In genomic region chr13:32019612-32020233, GRCh38 we compare ENCODE assay signal across 7 cellular contexts. TPM values are rescaled to one million over a fixed set of nuclear protein-coding genes. Genes with fewer than 3 reads are reported as not detected.
DNase-seq lines count a peak whose midpoint lies in the region; TF ChIP-seq lines count a peak whose summit lies in the region.

No MANE protein-coding gene starts in this region.

- TF ChIP-seq POLR2A in erythroblast (IDR thresholded peaks at IDR 0.05; ENCODE audit: low read length) = no peak

- no peak overlapping the region for H3K27ac ChIP-seq in SK-N-MC

- H3K36me3 ChIP-seq in SK-N-MC (ENCODE audit: insufficient read depth, low read length) = no peaks in the 10 kb centered on the region

- DNase-seq in ELR (ENCODE audit: low read depth) (peak; percentile 60), GM19240 (ENCODE audit: insufficient read length, low spot score) (peak; percentile 36), KG1 (lab: John Stamatoyannopoulos, UW) (peak; percentile 50), SK-N-MC (ENCODE audit: low read depth, low spot score) (peak; percentile 34), erythroblast (lab: John Stamatoyannopoulos, UW) (peak; percentile 44 to 59), myocyte (ENCODE audit: low read depth) (peak; percentile 69), occipital lobe (lab: John Stamatoyannopoulos, UW) (no peak)

- no peak overlapping the region for H3K4me3 ChIP-seq in SK-N-MC

- no peak overlapping the region for H3K9ac ChIP-seq in SK-N-MC (ENCODE audit: insufficient read length)

- H3K9me3 ChIP-seq in SK-N-MC (ENCODE audit: low read depth, low read length) = no peaks in the 10 kb centered on the region

RNA-seq across cellular contexts. Expression of gene FRY, which starts 11.9 kb away (rescaled TPM):
- total RNA-seq in myocyte (17.8 and 29.8 TPM in 2 replicates), occipital lobe (75.6 TPM)
- polyA plus RNA-seq in myocyte (2012) = 49.2 TPM
